In the genomic region with DNA sequence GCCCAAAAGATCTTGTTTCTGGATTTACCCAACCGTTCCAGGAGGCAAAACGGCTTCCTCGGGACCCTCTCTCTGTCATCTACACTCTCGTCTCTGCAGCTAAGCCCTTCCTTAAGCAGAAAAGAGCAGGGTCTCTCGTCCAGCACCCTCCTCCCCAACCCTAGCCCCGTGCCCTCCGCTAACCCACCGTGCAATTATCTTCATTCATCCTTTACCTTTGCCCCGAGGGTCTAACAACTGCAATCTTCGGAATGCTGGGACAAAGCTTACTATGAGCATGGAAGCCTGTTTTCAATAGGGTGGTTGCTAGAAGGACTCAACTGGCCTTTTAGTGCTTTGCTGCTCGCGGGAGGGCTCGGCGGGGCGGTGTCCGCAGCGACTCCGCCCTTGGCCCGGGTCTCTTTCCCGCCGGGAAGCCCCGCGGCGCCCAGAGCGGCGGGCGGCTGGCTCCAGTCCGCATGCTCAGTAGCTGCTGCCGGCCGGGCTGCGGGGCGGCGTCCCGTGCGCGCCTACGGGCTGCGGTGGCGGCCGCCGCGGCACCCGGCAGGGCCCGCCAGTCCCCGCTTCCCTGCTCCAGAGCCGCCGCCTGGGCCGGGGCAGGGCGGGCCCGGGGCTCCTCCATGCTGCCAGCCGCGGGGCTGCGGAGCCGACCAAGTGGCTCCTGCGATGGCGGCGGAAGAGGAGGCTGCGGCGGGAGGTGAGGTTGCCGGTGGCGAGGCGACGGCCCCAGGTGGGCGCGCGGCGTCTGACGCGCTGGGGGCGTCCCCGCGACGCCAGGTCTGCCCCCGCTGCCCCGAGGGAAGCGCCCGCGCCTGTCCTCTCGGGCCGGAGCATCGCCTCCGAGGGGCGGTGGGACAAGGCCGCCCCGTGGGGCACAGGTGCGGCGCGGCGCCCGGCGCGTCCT, we compare ENCODE assay signal across 1 cellular context.
TF ChIP-seq lines count a peak whose summit lies in the region.

A gene with protein sequence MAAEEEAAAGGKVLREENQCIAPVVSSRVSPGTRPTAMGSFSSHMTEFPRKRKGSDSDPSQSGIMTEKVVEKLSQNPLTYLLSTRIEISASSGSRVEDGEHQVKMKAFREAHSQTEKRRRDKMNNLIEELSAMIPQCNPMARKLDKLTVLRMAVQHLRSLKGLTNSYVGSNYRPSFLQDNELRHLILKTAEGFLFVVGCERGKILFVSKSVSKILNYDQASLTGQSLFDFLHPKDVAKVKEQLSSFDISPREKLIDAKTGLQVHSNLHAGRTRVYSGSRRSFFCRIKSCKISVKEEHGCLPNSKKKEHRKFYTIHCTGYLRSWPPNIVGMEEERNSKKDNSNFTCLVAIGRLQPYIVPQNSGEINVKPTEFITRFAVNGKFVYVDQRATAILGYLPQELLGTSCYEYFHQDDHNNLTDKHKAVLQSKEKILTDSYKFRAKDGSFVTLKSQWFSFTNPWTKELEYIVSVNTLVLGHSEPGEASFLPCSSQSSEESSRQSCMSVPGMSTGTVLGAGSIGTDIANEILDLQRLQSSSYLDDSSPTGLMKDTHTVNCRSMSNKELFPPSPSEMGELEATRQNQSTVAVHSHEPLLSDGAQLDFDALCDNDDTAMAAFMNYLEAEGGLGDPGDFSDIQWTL (plus strand): TSS at position 430 of the 904 bp plus-strand sequence. CDS start 237 bp downstream, at position 667.

TF ChIP-seq in WTC11, 78 proteins besides CTCF, POLR2A, EP300 and RAD21 (continued from another document and continues in another):
- TF ChIP-seq, protein P1, sequence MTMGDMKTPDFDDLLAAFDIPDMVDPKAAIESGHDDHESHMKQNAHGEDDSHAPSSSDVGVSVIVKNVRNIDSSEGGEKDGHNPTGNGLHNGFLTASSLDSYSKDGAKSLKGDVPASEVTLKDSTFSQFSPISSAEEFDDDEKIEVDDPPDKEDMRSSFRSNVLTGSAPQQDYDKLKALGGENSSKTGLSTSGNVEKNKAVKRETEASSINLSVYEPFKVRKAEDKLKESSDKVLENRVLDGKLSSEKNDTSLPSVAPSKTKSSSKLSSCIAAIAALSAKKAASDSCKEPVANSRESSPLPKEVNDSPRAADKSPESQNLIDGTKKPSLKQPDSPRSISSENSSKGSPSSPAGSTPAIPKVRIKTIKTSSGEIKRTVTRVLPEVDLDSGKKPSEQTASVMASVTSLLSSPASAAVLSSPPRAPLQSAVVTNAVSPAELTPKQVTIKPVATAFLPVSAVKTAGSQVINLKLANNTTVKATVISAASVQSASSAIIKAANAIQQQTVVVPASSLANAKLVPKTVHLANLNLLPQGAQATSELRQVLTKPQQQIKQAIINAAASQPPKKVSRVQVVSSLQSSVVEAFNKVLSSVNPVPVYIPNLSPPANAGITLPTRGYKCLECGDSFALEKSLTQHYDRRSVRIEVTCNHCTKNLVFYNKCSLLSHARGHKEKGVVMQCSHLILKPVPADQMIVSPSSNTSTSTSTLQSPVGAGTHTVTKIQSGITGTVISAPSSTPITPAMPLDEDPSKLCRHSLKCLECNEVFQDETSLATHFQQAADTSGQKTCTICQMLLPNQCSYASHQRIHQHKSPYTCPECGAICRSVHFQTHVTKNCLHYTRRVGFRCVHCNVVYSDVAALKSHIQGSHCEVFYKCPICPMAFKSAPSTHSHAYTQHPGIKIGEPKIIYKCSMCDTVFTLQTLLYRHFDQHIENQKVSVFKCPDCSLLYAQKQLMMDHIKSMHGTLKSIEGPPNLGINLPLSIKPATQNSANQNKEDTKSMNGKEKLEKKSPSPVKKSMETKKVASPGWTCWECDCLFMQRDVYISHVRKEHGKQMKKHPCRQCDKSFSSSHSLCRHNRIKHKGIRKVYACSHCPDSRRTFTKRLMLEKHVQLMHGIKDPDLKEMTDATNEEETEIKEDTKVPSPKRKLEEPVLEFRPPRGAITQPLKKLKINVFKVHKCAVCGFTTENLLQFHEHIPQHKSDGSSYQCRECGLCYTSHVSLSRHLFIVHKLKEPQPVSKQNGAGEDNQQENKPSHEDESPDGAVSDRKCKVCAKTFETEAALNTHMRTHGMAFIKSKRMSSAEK (CRISPR knock-in tag; IDR thresholded peaks at IDR 0.05; ENCODE audit: borderline replicate concordance), result no peak
- TF ChIP-seq, protein P2, sequence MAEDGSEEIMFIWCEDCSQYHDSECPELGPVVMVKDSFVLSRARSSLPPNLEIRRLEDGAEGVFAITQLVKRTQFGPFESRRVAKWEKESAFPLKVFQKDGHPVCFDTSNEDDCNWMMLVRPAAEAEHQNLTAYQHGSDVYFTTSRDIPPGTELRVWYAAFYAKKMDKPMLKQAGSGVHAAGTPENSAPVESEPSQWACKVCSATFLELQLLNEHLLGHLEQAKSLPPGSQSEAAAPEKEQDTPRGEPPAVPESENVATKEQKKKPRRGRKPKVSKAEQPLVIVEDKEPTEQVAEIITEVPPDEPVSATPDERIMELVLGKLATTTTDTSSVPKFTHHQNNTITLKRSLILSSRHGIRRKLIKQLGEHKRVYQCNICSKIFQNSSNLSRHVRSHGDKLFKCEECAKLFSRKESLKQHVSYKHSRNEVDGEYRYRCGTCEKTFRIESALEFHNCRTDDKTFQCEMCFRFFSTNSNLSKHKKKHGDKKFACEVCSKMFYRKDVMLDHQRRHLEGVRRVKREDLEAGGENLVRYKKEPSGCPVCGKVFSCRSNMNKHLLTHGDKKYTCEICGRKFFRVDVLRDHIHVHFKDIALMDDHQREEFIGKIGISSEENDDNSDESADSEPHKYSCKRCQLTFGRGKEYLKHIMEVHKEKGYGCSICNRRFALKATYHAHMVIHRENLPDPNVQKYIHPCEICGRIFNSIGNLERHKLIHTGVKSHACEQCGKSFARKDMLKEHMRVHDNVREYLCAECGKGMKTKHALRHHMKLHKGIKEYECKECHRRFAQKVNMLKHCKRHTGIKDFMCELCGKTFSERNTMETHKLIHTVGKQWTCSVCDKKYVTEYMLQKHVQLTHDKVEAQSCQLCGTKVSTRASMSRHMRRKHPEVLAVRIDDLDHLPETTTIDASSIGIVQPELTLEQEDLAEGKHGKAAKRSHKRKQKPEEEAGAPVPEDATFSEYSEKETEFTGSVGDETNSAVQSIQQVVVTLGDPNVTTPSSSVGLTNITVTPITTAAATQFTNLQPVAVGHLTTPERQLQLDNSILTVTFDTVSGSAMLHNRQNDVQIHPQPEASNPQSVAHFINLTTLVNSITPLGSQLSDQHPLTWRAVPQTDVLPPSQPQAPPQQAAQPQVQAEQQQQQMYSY (CRISPR knock-in tag; IDR thresholded peaks at IDR 0.05), result no peak
- no peak for TF ChIP-seq ZBTB21 (CRISPR knock-in tag; IDR thresholded peaks at IDR 0.05; ENCODE audit: borderline replicate concordance)
- no peak for TF ChIP-seq NFE2L1 (CRISPR knock-in tag; IDR thresholded peaks at IDR 0.05)
- peak; percentile 15; the same call in 1 of the 2 replicates for TF ChIP-seq TP53 (CRISPR knock-in tag; IDR thresholded peaks at IDR 0.05)
- TF ChIP-seq, protein P3, sequence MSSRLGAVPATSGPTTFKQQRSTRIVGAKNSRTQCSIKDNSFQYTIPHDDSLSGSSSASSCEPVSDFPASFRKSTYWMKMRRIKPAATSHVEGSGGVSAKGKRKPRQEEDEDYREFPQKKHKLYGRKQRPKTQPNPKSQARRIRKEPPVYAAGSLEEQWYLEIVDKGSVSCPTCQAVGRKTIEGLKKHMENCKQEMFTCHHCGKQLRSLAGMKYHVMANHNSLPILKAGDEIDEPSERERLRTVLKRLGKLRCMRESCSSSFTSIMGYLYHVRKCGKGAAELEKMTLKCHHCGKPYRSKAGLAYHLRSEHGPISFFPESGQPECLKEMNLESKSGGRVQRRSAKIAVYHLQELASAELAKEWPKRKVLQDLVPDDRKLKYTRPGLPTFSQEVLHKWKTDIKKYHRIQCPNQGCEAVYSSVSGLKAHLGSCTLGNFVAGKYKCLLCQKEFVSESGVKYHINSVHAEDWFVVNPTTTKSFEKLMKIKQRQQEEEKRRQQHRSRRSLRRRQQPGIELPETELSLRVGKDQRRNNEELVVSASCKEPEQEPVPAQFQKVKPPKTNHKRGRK (CRISPR knock-in tag; IDR thresholded peaks at IDR 0.05; ENCODE audit: borderline replicate concordance), result no peak
- no peak for TF ChIP-seq GTF2I (CRISPR knock-in tag; conservative IDR thresholded peaks at IDR 0.05)
- no peak for TF ChIP-seq SMAD3 (CRISPR knock-in tag; IDR thresholded peaks at IDR 0.05; ENCODE audit: borderline replicate concordance)
- TF ChIP-seq ZNF232 (CRISPR knock-in tag; IDR thresholded peaks at IDR 0.05), result no peak
- TF ChIP-seq, protein P4, sequence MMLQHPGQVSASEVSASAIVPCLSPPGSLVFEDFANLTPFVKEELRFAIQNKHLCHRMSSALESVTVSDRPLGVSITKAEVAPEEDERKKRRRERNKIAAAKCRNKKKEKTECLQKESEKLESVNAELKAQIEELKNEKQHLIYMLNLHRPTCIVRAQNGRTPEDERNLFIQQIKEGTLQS (CRISPR knock-in tag; conservative IDR thresholded peaks at IDR 0.05), result no peak
- no peak for TF ChIP-seq ELF4 (CRISPR knock-in tag; IDR thresholded peaks at IDR 0.05; ENCODE audit: low read depth)
- TF ChIP-seq GRHL2 (CRISPR knock-in tag; IDR thresholded peaks at IDR 0.05; ENCODE audit: insufficient replicate concordance, severe bottlenecking), result no peak
- no peak for TF ChIP-seq JAZF1 (CRISPR knock-in tag; IDR thresholded peaks at IDR 0.05)
- TF ChIP-seq CREB1 (CRISPR knock-in tag; IDR thresholded peaks at IDR 0.05), result no peak
- TF ChIP-seq, protein P5, sequence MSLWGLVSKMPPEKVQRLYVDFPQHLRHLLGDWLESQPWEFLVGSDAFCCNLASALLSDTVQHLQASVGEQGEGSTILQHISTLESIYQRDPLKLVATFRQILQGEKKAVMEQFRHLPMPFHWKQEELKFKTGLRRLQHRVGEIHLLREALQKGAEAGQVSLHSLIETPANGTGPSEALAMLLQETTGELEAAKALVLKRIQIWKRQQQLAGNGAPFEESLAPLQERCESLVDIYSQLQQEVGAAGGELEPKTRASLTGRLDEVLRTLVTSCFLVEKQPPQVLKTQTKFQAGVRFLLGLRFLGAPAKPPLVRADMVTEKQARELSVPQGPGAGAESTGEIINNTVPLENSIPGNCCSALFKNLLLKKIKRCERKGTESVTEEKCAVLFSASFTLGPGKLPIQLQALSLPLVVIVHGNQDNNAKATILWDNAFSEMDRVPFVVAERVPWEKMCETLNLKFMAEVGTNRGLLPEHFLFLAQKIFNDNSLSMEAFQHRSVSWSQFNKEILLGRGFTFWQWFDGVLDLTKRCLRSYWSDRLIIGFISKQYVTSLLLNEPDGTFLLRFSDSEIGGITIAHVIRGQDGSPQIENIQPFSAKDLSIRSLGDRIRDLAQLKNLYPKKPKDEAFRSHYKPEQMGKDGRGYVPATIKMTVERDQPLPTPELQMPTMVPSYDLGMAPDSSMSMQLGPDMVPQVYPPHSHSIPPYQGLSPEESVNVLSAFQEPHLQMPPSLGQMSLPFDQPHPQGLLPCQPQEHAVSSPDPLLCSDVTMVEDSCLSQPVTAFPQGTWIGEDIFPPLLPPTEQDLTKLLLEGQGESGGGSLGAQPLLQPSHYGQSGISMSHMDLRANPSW (CRISPR knock-in tag; conservative IDR thresholded peaks at IDR 0.05; ENCODE audit: low read depth), result no peak
- TF ChIP-seq, protein P6, sequence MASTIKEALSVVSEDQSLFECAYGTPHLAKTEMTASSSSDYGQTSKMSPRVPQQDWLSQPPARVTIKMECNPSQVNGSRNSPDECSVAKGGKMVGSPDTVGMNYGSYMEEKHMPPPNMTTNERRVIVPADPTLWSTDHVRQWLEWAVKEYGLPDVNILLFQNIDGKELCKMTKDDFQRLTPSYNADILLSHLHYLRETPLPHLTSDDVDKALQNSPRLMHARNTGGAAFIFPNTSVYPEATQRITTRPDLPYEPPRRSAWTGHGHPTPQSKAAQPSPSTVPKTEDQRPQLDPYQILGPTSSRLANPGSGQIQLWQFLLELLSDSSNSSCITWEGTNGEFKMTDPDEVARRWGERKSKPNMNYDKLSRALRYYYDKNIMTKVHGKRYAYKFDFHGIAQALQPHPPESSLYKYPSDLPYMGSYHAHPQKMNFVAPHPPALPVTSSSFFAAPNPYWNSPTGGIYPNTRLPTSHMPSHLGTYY (CRISPR knock-in tag; IDR thresholded peaks at IDR 0.05), result no peak
- TF ChIP-seq EMX1 (CRISPR knock-in tag; IDR thresholded peaks at IDR 0.05), result no peak
- TF ChIP-seq, protein P7, sequence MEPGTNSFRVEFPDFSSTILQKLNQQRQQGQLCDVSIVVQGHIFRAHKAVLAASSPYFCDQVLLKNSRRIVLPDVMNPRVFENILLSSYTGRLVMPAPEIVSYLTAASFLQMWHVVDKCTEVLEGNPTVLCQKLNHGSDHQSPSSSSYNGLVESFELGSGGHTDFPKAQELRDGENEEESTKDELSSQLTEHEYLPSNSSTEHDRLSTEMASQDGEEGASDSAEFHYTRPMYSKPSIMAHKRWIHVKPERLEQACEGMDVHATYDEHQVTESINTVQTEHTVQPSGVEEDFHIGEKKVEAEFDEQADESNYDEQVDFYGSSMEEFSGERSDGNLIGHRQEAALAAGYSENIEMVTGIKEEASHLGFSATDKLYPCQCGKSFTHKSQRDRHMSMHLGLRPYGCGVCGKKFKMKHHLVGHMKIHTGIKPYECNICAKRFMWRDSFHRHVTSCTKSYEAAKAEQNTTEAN (CRISPR knock-in tag; IDR thresholded peaks at IDR 0.05), result no peak
- TF ChIP-seq ZNF396 (CRISPR knock-in tag; IDR thresholded peaks at IDR 0.05; ENCODE audit: borderline replicate concordance), result no peak
- TF ChIP-seq, protein P8, sequence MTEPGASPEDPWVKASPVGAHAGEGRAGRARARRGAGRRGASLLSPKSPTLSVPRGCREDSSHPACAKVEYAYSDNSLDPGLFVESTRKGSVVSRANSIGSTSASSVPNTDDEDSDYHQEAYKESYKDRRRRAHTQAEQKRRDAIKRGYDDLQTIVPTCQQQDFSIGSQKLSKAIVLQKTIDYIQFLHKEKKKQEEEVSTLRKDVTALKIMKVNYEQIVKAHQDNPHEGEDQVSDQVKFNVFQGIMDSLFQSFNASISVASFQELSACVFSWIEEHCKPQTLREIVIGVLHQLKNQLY (CRISPR knock-in tag; IDR thresholded peaks at IDR 0.05), result no peak
- TF ChIP-seq ESRRA (CRISPR knock-in tag; IDR thresholded peaks at IDR 0.05; ENCODE audit: borderline replicate concordance), result no peak
- TF ChIP-seq OVOL2 (CRISPR knock-in tag; IDR thresholded peaks at IDR 0.05; ENCODE audit: borderline replicate concordance), result no peak
- TF ChIP-seq, protein P9, sequence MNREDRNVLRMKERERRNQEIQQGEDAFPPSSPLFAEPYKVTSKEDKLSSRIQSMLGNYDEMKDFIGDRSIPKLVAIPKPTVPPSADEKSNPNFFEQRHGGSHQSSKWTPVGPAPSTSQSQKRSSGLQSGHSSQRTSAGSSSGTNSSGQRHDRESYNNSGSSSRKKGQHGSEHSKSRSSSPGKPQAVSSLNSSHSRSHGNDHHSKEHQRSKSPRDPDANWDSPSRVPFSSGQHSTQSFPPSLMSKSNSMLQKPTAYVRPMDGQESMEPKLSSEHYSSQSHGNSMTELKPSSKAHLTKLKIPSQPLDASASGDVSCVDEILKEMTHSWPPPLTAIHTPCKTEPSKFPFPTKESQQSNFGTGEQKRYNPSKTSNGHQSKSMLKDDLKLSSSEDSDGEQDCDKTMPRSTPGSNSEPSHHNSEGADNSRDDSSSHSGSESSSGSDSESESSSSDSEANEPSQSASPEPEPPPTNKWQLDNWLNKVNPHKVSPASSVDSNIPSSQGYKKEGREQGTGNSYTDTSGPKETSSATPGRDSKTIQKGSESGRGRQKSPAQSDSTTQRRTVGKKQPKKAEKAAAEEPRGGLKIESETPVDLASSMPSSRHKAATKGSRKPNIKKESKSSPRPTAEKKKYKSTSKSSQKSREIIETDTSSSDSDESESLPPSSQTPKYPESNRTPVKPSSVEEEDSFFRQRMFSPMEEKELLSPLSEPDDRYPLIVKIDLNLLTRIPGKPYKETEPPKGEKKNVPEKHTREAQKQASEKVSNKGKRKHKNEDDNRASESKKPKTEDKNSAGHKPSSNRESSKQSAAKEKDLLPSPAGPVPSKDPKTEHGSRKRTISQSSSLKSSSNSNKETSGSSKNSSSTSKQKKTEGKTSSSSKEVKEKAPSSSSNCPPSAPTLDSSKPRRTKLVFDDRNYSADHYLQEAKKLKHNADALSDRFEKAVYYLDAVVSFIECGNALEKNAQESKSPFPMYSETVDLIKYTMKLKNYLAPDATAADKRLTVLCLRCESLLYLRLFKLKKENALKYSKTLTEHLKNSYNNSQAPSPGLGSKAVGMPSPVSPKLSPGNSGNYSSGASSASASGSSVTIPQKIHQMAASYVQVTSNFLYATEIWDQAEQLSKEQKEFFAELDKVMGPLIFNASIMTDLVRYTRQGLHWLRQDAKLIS (CRISPR knock-in tag; IDR thresholded peaks at IDR 0.05; ENCODE audit: borderline replicate concordance), result no peak
- TF ChIP-seq SMAD4 (CRISPR knock-in tag; IDR thresholded peaks at IDR 0.05), result no peak
- TF ChIP-seq ZNF263 (CRISPR knock-in tag; IDR thresholded peaks at IDR 0.05; ENCODE audit: low read depth), result no peak
- TF ChIP-seq NR2C2 (CRISPR knock-in tag; IDR thresholded peaks at IDR 0.05), result no peak
